In the genomic region with DNA sequence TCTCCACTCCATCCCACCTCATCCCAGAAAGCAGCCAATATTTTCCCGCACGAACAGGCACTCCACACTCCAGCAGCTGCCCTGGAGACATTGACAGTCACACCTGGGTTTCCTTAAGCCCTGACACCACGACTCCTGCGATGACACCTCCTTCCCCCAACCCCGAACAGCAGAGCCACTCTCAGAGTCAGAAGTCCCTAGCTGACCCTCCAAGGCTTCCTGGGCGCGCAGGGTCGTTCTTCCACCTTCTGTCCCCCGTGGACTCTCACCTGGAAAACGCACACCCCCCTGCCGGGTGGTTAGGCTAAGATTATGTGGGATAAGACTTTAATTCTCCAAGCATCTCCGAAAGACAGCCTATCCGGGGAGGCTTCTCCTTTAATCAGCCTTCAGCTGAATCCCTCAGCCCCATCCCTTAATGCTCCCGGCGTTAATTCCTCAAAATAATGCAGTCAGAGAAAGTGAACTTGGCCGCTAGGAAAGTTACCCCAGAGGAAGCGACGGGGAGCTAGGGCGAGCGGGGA, we compare ENCODE assay signal across 1 cellular context.
TF ChIP-seq lines count a peak whose summit lies in the region.

No MANE protein-coding gene starts in this region.

TF ChIP-seq in WTC11, 78 proteins besides CTCF, POLR2A, EP300 and RAD21 (continued from another document):
- TF ChIP-seq, protein P1, sequence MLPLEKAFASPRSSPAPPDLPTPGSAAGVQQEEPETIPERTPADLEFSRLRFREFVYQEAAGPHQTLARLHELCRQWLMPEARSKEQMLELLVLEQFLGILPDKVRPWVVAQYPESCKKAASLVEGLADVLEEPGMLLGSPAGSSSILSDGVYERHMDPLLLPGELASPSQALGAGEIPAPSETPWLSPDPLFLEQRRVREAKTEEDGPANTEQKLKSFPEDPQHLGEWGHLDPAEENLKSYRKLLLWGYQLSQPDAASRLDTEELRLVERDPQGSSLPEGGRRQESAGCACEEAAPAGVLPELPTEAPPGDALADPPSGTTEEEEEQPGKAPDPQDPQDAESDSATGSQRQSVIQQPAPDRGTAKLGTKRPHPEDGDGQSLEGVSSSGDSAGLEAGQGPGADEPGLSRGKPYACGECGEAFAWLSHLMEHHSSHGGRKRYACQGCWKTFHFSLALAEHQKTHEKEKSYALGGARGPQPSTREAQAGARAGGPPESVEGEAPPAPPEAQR (CRISPR knock-in tag; IDR thresholded peaks at IDR 0.05): no peak
- TF ChIP-seq, protein P2, sequence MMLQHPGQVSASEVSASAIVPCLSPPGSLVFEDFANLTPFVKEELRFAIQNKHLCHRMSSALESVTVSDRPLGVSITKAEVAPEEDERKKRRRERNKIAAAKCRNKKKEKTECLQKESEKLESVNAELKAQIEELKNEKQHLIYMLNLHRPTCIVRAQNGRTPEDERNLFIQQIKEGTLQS (CRISPR knock-in tag; conservative IDR thresholded peaks at IDR 0.05): no peak
- TF ChIP-seq CREM (CRISPR knock-in tag; IDR thresholded peaks at IDR 0.05) (no peak), TEAD4 (CRISPR knock-in tag; IDR thresholded peaks at IDR 0.05) (no peak), GABPB1 (CRISPR knock-in tag; IDR thresholded peaks at IDR 0.05) (no peak), ZBTB21 (CRISPR knock-in tag; IDR thresholded peaks at IDR 0.05; ENCODE audit: borderline replicate concordance) (no peak), FOXK1 (CRISPR knock-in tag; IDR thresholded peaks at IDR 0.05) (no peak), NR1H2 (CRISPR knock-in tag; IDR thresholded peaks at IDR 0.05) (no peak)
- TF ChIP-seq, protein P3, sequence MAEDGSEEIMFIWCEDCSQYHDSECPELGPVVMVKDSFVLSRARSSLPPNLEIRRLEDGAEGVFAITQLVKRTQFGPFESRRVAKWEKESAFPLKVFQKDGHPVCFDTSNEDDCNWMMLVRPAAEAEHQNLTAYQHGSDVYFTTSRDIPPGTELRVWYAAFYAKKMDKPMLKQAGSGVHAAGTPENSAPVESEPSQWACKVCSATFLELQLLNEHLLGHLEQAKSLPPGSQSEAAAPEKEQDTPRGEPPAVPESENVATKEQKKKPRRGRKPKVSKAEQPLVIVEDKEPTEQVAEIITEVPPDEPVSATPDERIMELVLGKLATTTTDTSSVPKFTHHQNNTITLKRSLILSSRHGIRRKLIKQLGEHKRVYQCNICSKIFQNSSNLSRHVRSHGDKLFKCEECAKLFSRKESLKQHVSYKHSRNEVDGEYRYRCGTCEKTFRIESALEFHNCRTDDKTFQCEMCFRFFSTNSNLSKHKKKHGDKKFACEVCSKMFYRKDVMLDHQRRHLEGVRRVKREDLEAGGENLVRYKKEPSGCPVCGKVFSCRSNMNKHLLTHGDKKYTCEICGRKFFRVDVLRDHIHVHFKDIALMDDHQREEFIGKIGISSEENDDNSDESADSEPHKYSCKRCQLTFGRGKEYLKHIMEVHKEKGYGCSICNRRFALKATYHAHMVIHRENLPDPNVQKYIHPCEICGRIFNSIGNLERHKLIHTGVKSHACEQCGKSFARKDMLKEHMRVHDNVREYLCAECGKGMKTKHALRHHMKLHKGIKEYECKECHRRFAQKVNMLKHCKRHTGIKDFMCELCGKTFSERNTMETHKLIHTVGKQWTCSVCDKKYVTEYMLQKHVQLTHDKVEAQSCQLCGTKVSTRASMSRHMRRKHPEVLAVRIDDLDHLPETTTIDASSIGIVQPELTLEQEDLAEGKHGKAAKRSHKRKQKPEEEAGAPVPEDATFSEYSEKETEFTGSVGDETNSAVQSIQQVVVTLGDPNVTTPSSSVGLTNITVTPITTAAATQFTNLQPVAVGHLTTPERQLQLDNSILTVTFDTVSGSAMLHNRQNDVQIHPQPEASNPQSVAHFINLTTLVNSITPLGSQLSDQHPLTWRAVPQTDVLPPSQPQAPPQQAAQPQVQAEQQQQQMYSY (CRISPR knock-in tag; IDR thresholded peaks at IDR 0.05): no peak
TF ChIP-seq in WTC11: peak in this region for 0.
